18 cellular contexts compared by ENCODE assay signal in the genomic region with DNA sequence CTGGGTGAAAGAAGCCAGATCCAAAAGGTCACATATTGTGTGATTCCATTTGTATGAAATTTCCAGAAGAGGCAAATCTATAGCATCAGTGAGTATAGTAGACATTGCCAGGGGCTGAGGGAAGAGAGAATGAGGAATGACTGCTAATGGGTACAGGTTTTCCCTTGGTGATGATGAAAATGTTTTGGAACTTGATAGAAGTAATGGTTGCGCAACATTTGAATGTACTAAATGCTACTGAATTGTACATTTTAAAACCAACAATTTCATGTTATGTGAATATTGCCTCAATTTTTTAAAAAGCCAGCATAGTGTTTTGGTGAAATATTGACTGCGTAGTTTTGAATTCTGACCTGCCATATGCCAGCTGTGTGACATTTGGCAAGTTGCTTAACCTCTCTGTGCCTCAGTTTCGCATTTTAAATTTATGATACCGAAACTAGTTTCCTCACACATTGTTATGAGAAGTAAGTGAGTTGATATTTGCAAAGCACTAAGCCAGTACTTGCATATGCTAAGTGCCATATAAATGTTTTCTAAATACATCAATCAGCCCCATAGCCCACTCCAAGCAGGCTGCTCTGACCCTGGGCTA.
A peak's percentile ranks its signal among the peaks of the same experiment; 100 is the strongest.
DNase-seq lines count a peak whose midpoint lies in the region; ATAC-seq and TF ChIP-seq lines count a peak whose summit lies in the region.
"Had no signal": no experiment of that assay in that cellular context is flagged by ENCODE, and none has a peak within 500 bp of the region (broad histone marks: within the 10 kb centered on the region; RNA-seq: fewer than 3 reads in every experiment).

No MANE protein-coding gene starts in this region.

- H3K79me2 ChIP-seq in trophoblast cell (ENCODE audit: control insufficient read depth, insufficient read depth, low read length, poor library complexity): peaks cover 2% of the 10 kb centered on the region

- peaks cover 17% of the 10 kb centered on the region for H3K79me1 ChIP-seq in trophoblast cell (ENCODE audit: low read length)

- H3K4me3 ChIP-seq in HEK293 (ENCODE audit: low read depth, low read length): no peak overlapping the region
- no peak overlapping the region for H3K4me3 ChIP-seq in trophoblast cell (ENCODE audit: low read depth, low read length)
- H3K4me3 ChIP-seq: GM23338 had no signal

- no peak overlapping the region for H4K91ac ChIP-seq in trophoblast cell (ENCODE audit: low read depth, low read length)

- H3K36me3 ChIP-seq in HEK293 (ENCODE audit: control insufficient read depth in 2 of 2, insufficient read depth in 1 of 2, low read length in 2 of 2) (no peaks in the 10 kb centered on the region), trophoblast cell (ENCODE audit: control insufficient read depth in 1 of 2, insufficient read depth in 2 of 2, low read length in 2 of 2) (peaks cover 0 to 2% of the 10 kb centered on the region in 2 experiments)
- H3K36me3 ChIP-seq: BE2C had no signal

- H3K9me3 ChIP-seq in HEK293 (ENCODE audit: control insufficient read depth, insufficient read depth, low read depth, low read length): no peaks in the 10 kb centered on the region
- peaks cover 1% of the 10 kb centered on the region for H3K9me3 ChIP-seq in trophoblast cell (ENCODE audit: insufficient read depth, low read depth, low read length)
- H3K9me3 ChIP-seq: BE2C had no signal

- H3K9me3 Mint-ChIP-seq in activated naive CD8-positive, alpha-beta T cell treated with anti-CD3 and anti-CD28 coated beads, Interleukin-2, amount 50 U/mL, for 24 hours: no peaks in the 10 kb centered on the region
- no peaks in the 10 kb centered on the region for H3K9me3 Mint-ChIP-seq in activated naive CD8-positive, alpha-beta T cell treated with anti-CD3 and anti-CD28 coated beads for 36 hours
- H3K9me3 Mint-ChIP-seq in WTC11: peaks cover 7% of the 10 kb centered on the region
- H3K9me3 Mint-ChIP-seq: CD8-positive, alpha-beta memory T cell; GM23338 had no signal

- TF ChIP-seq CTCF in HEK293 (tag by site-specific recombination; IDR thresholded peaks at IDR 0.05) (no peak), WTC11 (IDR thresholded peaks at IDR 0.05) (no peak)

- H3K9ac ChIP-seq in trophoblast cell (ENCODE audit: low read length): no peak overlapping the region
- H3K9ac ChIP-seq: KMS-11 had no signal

- H4K8ac ChIP-seq in trophoblast cell (ENCODE audit: low read depth, low read length): no peak overlapping the region

- POLR2A ChIA-PET in HEK293 (lab: Yijun Ruan, JAX) (no interaction called here), WTC11 (lab: Charles Lee) (no interaction called here)

- no peak overlapping the region for H2BK5ac ChIP-seq in trophoblast cell (ENCODE audit: low read depth, low read length, poor library complexity)

- no peak overlapping the region for H3K4ac ChIP-seq in trophoblast cell (ENCODE audit: low read depth, low read length)

- no peak overlapping the region for H3K23ac ChIP-seq in trophoblast cell (ENCODE audit: low read length)

- H2BK12ac ChIP-seq in trophoblast cell (ENCODE audit: low read length): peak overlapping the region; percentile 53

- H3K4me2 ChIP-seq in trophoblast cell (ENCODE audit: low read length): no peak overlapping the region
- H3K4me2 ChIP-seq: GM23338, KMS-11 had no signal

- H3K36me3 Mint-ChIP-seq in activated naive CD8-positive, alpha-beta T cell treated with anti-CD3 and anti-CD28 coated beads, Interleukin-2, amount 50 U/mL, for 24 hours (ENCODE audit: low read depth): no peaks in the 10 kb centered on the region
- no peaks in the 10 kb centered on the region for H3K36me3 Mint-ChIP-seq in activated naive CD8-positive, alpha-beta T cell treated with anti-CD3 and anti-CD28 coated beads for 36 hours
- no peaks in the 10 kb centered on the region for H3K36me3 Mint-ChIP-seq in WTC11
- H3K36me3 Mint-ChIP-seq: CD4-positive, CD25-positive, alpha-beta regulatory T cell; CD8-positive, alpha-beta memory T cell; IgD-negative memory B cell had no signal

- H3K4me3 Mint-ChIP-seq in activated naive CD8-positive, alpha-beta T cell treated with anti-CD3 and anti-CD28 coated beads, Interleukin-2, amount 50 U/mL, for 24 hours: no peak overlapping the region
- H3K4me3 Mint-ChIP-seq in activated naive CD8-positive, alpha-beta T cell treated with anti-CD3 and anti-CD28 coated beads for 36 hours: no peak overlapping the region
- H3K4me3 Mint-ChIP-seq in WTC11: no peak overlapping the region
- H3K4me3 Mint-ChIP-seq: CD4-positive, CD25-positive, alpha-beta regulatory T cell; CD8-positive, alpha-beta memory T cell; GM23338; IgD-negative memory B cell had no signal

- H3K27ac ChIP-seq in HEK293 (ENCODE audit: extremely low read depth, low read depth, low read length): no peak overlapping the region
- H3K27ac ChIP-seq in trophoblast cell (ENCODE audit: low read depth, low read length): no peak overlapping the region
- H3K27ac ChIP-seq: KMS-11 had no signal

- CTCF ChIA-PET in HEK293 (lab: Yijun Ruan, JAX): interaction anchor here (1.2 to 2.8 kb wide), 2 partner anchors 10 to 256 kb away, joined by 5 to 17 read pairs (median 11); no protein-coding TSS in a partner anchor
- CTCF ChIA-PET in WTC11 (lab: Charles Lee): interaction anchor here (1.2 to 1.4 kb wide), 2 partner anchors 14 to 45 kb away, joined by 3 read pairs; no protein-coding TSS in a partner anchor

- no peaks in the 10 kb centered on the region for H3K4me1 ChIP-seq in HEK293 (ENCODE audit: control insufficient read depth, insufficient read depth, low read length)
- peaks cover 15 to 17% of the 10 kb centered on the region in 2 experiments for H3K4me1 ChIP-seq in trophoblast cell (ENCODE audit: control insufficient read depth in 1 of 2, insufficient read depth in 2 of 2, low read length in 2 of 2)
- H3K4me1 ChIP-seq: BE2C had no signal

- no peak overlapping the region for H2AFZ ChIP-seq in trophoblast cell (ENCODE audit: insufficient read depth, low read length, poor library complexity)

- H2AK5ac ChIP-seq in trophoblast cell (ENCODE audit: low read length): no peak overlapping the region

- no peak for ATAC-seq in activated naive CD8-positive, alpha-beta T cell treated with anti-CD3 and anti-CD28 coated beads, Interleukin-2, amount 50 U/mL, for 24 hours
- ATAC-seq in WTC11: no peak
- ATAC-seq: GM23338 had no signal

- no peaks in the 10 kb centered on the region for H3K4me1 Mint-ChIP-seq in activated naive CD8-positive, alpha-beta T cell treated with anti-CD3 and anti-CD28 coated beads, Interleukin-2, amount 50 U/mL, for 24 hours
- H3K4me1 Mint-ChIP-seq in activated naive CD8-positive, alpha-beta T cell treated with anti-CD3 and anti-CD28 coated beads for 36 hours: no peaks in the 10 kb centered on the region
- H3K4me1 Mint-ChIP-seq in WTC11: peaks cover 12% of the 10 kb centered on the region
- H3K4me1 Mint-ChIP-seq: CD8-positive, alpha-beta memory T cell; GM23338; IgD-negative memory B cell had no signal

- H3K27me3 Mint-ChIP-seq in activated naive CD8-positive, alpha-beta T cell treated with anti-CD3 and anti-CD28 coated beads, Interleukin-2, amount 50 U/mL, for 24 hours: peaks cover 14% of the 10 kb centered on the region
- H3K27me3 Mint-ChIP-seq in activated naive CD8-positive, alpha-beta T cell treated with anti-CD3 and anti-CD28 coated beads for 36 hours: peaks cover 13% of the 10 kb centered on the region
- no peaks in the 10 kb centered on the region for H3K27me3 Mint-ChIP-seq in WTC11 (ENCODE audit: low read depth)

- H3K18ac ChIP-seq in trophoblast cell (ENCODE audit: low read length): no peak overlapping the region

- H2BK120ac ChIP-seq in trophoblast cell (ENCODE audit: insufficient read depth, low read length, poor library complexity): no peak overlapping the region

- WGBS in trophoblast cell (ENCODE audit: extremely low coverage, insufficient coverage, insufficient read length): no CpG with 5 or more reads among the region's 4 CpGs

- no peak overlapping the region for H3K14ac ChIP-seq in trophoblast cell (ENCODE audit: low read length)

- H4K12ac ChIP-seq in trophoblast cell (ENCODE audit: low read depth, low read length): no peak overlapping the region

- H3K27me3 ChIP-seq in trophoblast cell (ENCODE audit: insufficient read depth, low read length): no peaks in the 10 kb centered on the region

- no peak for DNase-seq in activated naive CD8-positive, alpha-beta T cell treated with anti-CD3 and anti-CD28 coated beads, Interleukin-2, amount 50 U/mL, for 24 hours
- DNase-seq in activated naive CD8-positive, alpha-beta T cell treated with anti-CD3 and anti-CD28 coated beads for 36 hours: no peak
- DNase-seq in WTC11 (ENCODE audit: low spot score) (no peak), trophoblast cell (peak; percentile 41 to 81), DMS53 treated with DMSO at 0.1 percent for 48 hours (lab: John Stamatoyannopoulos, UW; ENCODE audit: unreplicated experiment) (no peak), HUDEP-2 (lab: John Stamatoyannopoulos, UW; ENCODE audit: unreplicated experiment in 76 of 76) (no peak)
- DNase-seq: ACHN; BE2C; C1 segment of cervical spinal cord; CD4-positive, CD25-positive, alpha-beta regulatory T cell; CD8-positive, alpha-beta memory T cell; COR-L47; DMS 273 treated with DMSO at 0.1 percent for 48 hours; H7 had no signal

- peak overlapping the region; percentile 3 for H3K27ac Mint-ChIP-seq in activated naive CD8-positive, alpha-beta T cell treated with anti-CD3 and anti-CD28 coated beads, Interleukin-2, amount 50 U/mL, for 24 hours
- H3K27ac Mint-ChIP-seq in activated naive CD8-positive, alpha-beta T cell treated with anti-CD3 and anti-CD28 coated beads for 36 hours: no peak overlapping the region
- H3K27ac Mint-ChIP-seq in WTC11: no peak overlapping the region
- H3K27ac Mint-ChIP-seq: CD4-positive, CD25-positive, alpha-beta regulatory T cell; CD8-positive, alpha-beta memory T cell; GM23338; IgD-negative memory B cell had no signal

TF ChIP-seq in HEK293, 187 proteins besides CTCF, POLR2A, EP300 and RAD21 (continues in another document):
- TF ChIP-seq ZNF768 (tag by site-specific recombination; IDR thresholded peaks at IDR 0.05): peak; percentile 70; the same call in 1 of the 2 replicates

TF ChIP-seq in WTC11, 78 proteins besides CTCF, POLR2A, EP300 and RAD21:
- peak; percentile 47; the same call in 1 of the 2 replicates for TF ChIP-seq GTF2I (CRISPR knock-in tag; conservative IDR thresholded peaks at IDR 0.05)
- no peak for TF ChIP-seq NR3C1 (CRISPR knock-in tag; conservative IDR thresholded peaks at IDR 0.05; ENCODE audit: low read depth)

Comparison
In these comparisons a context has a peak if more than half of its experiments do, and no peak if none do; other contexts are left out.
1. DNase-seq: peak in trophoblast cell (2 of 2); none in activated naive CD8-positive, alpha-beta T cell treated with anti-CD3 and anti-CD28 coated beads, Interleukin-2, amount 50 U/mL, for 24 hours (single experiment), activated naive CD8-positive, alpha-beta T cell treated with anti-CD3 and anti-CD28 coated beads for 36 hours (single experiment), WTC11 (single experiment), DMS53 treated with DMSO at 0.1 percent for 48 hours (single experiment) and HUDEP-2 (0 of 76).